Comparison of ENCODE assay signal across 8 cellular contexts in genomic region chr17:16381496-16381820, GRCh38. TPM values are rescaled to one million over a fixed set of nuclear protein-coding genes. Genes with fewer than 3 reads are reported as not detected.
A peak's percentile ranks its signal among the peaks of the same experiment; 100 is the strongest.
DNase-seq lines count a peak whose midpoint lies in the region; ATAC-seq and TF ChIP-seq lines count a peak whose summit lies in the region.

No MANE protein-coding gene starts in this region.

- H3K27me3 Mint-ChIP-seq in activated T-cell treated with anti-CD3 and anti-CD28 coated beads, Interleukin-2, amount 50 U/mL, for 72 hours (ENCODE audit: low read depth), result no peaks in the 10 kb centered on the region

- peak overlapping the region; percentile 99 for H3K27ac ChIP-seq in hepatocyte

- peaks cover 35% of the 10 kb centered on the region for H3K79me2 ChIP-seq in hepatocyte

- H3K4me3 Mint-ChIP-seq in activated T-cell treated with anti-CD3 and anti-CD28 coated beads, Interleukin-2, amount 50 U/mL, for 72 hours, result peak overlapping the region; percentile 95 to 98

- DNase-seq in ELR (ENCODE audit: low read depth), result peak; percentile 47
- no peak for DNase-seq in activated T-cell treated with anti-CD3 and anti-CD28 coated beads, Interleukin-2, amount 50 U/mL, for 72 hours
- no peak for DNase-seq in hepatocyte (ENCODE audit: low spot score)
- DNase-seq in stimulated activated CD4-positive, alpha-beta T cell treated with anti-CD3 and anti-CD28 coated beads, Interleukin-1b, Interleukin-23, amount 100 ng/mL, for 24 hours (ENCODE audit: low read depth in 4 of 4, low spot score in 1 of 4), result peak in 3 of 4 experiments; percentile 11 to 23 (median 20)
- DNase-seq in NCI-H510A treated with DMSO at 0.1 percent for 48 hours (lab: John Stamatoyannopoulos, UW), result no peak
- no peak for DNase-seq in RPMI8226

- ATAC-seq in HG03066 (IDR thresholded peaks at IDR 0.05; ENCODE audit: low read depth, unreplicated experiment), result peak; percentile 8
- peak; percentile 13 to 19 for ATAC-seq in activated T-cell treated with anti-CD3 and anti-CD28 coated beads, Interleukin-2, amount 50 U/mL, for 72 hours (replicated peaks in 1 of 2)
- ATAC-seq in HG02571 (IDR thresholded peaks at IDR 0.05; ENCODE audit: unreplicated experiment), result no peak

- TF ChIP-seq CTCF in hepatocyte (IDR thresholded peaks at IDR 0.05; ENCODE audit: poor library complexity), result no peak

- peaks cover 8% of the 10 kb centered on the region for H3K36me3 ChIP-seq in hepatocyte (replicated peaks; ENCODE audit: insufficient read depth, low read depth)

- no peaks in the 10 kb centered on the region for H3K27me3 ChIP-seq in hepatocyte

- peak overlapping the region; percentile 83 for H2AFZ ChIP-seq in hepatocyte

- H4K20me1 ChIP-seq in hepatocyte (ENCODE audit: insufficient read depth, poor library complexity, severe bottlenecking), result peaks cover 30% of the 10 kb centered on the region

- peak overlapping the region; percentile 71 for H3K4me2 ChIP-seq in hepatocyte

- peaks cover 13% of the 10 kb centered on the region for H3K4me1 ChIP-seq in hepatocyte (ENCODE audit: insufficient read depth)

- no peaks in the 10 kb centered on the region for H3K9me3 ChIP-seq in hepatocyte (ENCODE audit: low read depth)

- peaks cover 18 to 23% of the 10 kb centered on the region in 2 donors for H3K36me3 Mint-ChIP-seq in activated T-cell treated with anti-CD3 and anti-CD28 coated beads, Interleukin-2, amount 50 U/mL, for 72 hours (ENCODE audit: insufficient read depth in 2 of 2)

- no peaks in the 10 kb centered on the region for H3K9me3 Mint-ChIP-seq in activated T-cell treated with anti-CD3 and anti-CD28 coated beads, Interleukin-2, amount 50 U/mL, for 72 hours

- H3K27ac Mint-ChIP-seq in activated T-cell treated with anti-CD3 and anti-CD28 coated beads, Interleukin-2, amount 50 U/mL, for 72 hours, result peak overlapping the region; percentile 100

- H3K4me3 ChIP-seq in hepatocyte, result peak overlapping the region; percentile 55

- H3K9me2 ChIP-seq in hepatocyte (replicated peaks; ENCODE audit: insufficient read depth), result no peaks in the 10 kb centered on the region

- 6% methylated on average over 14 of the region's 14 CpGs for WGBS in hepatocyte (ENCODE audit: low lambda C conversion rate, missing lambda C conversion rate)

- peaks cover 48% of the 10 kb centered on the region for H3K4me1 Mint-ChIP-seq in activated T-cell treated with anti-CD3 and anti-CD28 coated beads, Interleukin-2, amount 50 U/mL, for 72 hours (ENCODE audit: low read depth)

RNA-seq across cellular contexts. Expression of gene UBB, which starts 0.6 kb away (rescaled TPM):
- total RNA-seq in activated T-cell treated with anti-CD3 and anti-CD28 coated beads, Interleukin-2, amount 50 U/mL, for 72 hours, result 1,000 to 10,000 TPM in 1 of 2 donors, 100 to 1,000 TPM in 1; 726 to 1,037 TPM
- total RNA-seq in hepatocyte, result 1,250 and 1,335 TPM in 2 replicates
- polyA plus RNA-seq in hepatocyte, result 2,041 and 2,117 TPM in 2 replicates

RNA-seq across cellular contexts. Expression of gene CENPV, which starts 28.2 kb away (rescaled TPM):
- total RNA-seq in activated T-cell treated with anti-CD3 and anti-CD28 coated beads, Interleukin-2, amount 50 U/mL, for 72 hours, result 10 to 100 TPM; 48.5 to 54.9 TPM
- total RNA-seq in hepatocyte, result 40.4 and 46.2 TPM in 2 replicates
- 51.0 and 52.4 TPM in 2 replicates for polyA plus RNA-seq in hepatocyte

RNA-seq across cellular contexts. Expression of gene TRPV2, which starts 33.9 kb away (rescaled TPM):
- total RNA-seq in activated T-cell treated with anti-CD3 and anti-CD28 coated beads, Interleukin-2, amount 50 U/mL, for 72 hours, result 10 to 100 TPM; 46.0 to 47.3 TPM
- total RNA-seq in hepatocyte, result 1.8 and 7.7 TPM in 2 replicates
- 10.1 and 15.2 TPM in 2 replicates for polyA plus RNA-seq in hepatocyte

Comparison
In these comparisons a context has a peak if more than half of its experiments do, and no peak if none do; other contexts are left out.
1. DNase-seq: peak in ELR (single experiment) and stimulated activated CD4-positive, alpha-beta T cell treated with anti-CD3 and anti-CD28 coated beads, Interleukin-1b, Interleukin-23, amount 100 ng/mL, for 24 hours (3 of 4); none in activated T-cell treated with anti-CD3 and anti-CD28 coated beads, Interleukin-2, amount 50 U/mL, for 72 hours (0 of 2), hepatocyte (single experiment), NCI-H510A treated with DMSO at 0.1 percent for 48 hours (single experiment) and RPMI8226 (single experiment).